ENCODE assay signal across 8 cellular contexts in the genomic region with DNA sequence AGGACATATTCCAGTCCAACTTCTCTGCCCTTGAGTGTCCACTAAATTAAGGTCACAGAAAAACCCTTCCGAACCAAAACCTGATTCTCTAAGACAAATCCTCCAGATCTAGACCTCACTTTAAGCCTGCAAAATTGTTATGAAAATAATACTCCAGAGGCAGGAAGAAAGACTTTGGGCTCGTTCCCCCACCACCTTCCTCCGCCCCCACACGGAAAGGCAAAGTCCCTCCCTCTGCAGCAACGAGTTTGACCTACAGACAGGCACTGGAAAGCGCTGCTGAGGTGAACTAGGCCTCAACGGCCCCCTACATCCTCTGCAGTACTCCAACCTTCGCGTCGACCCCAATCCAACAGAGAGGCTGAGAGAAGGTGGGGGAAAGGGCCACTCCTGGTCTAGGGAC. TPM values are rescaled to one million over a fixed set of nuclear protein-coding genes. Genes with fewer than 3 reads are reported as not detected.
DNase-seq lines count a peak whose midpoint lies in the region; ATAC-seq and TF ChIP-seq lines count a peak whose summit lies in the region.

No MANE protein-coding gene starts in this region.

- H3K27me3 Mint-ChIP-seq in neural crest cell (ENCODE audit: low read depth), result no peaks in the 10 kb centered on the region

- H3K4me3 Mint-ChIP-seq in neural crest cell, result peak overlapping the region; percentile 93

- 3 to 4% methylated on average over 10 of the region's 10 CpGs for WGBS in testis, 2 donors

- peaks cover 4% of the 10 kb centered on the region for H3K36me3 Mint-ChIP-seq in neural crest cell (ENCODE audit: low read depth)

- TF ChIP-seq POLR2A in testis (IDR thresholded peaks at IDR 0.05), result no peak

- no peaks in the 10 kb centered on the region for H3K27me3 ChIP-seq in testis

- no peaks in the 10 kb centered on the region for H3K9me3 ChIP-seq in testis

- H3K4me3 ChIP-seq in testis, result peak overlapping the region; percentile 90 to 94

- H3K36me3 ChIP-seq in testis (ENCODE audit: low read depth, missing control alignments), result no peaks in the 10 kb centered on the region

- DNase-seq in SIG-M5 treated with dmso at 0.1 percent for 504 hours (lab: John Stamatoyannopoulos, UW; ENCODE audit: unreplicated experiment) (peak; percentile 64), SIG-M5 (lab: John Stamatoyannopoulos, UW) (no peak), NCI-H774 (lab: John Stamatoyannopoulos, UW) (peak; percentile 4), activated T-cell treated with anti-CD3 and anti-CD28 coated beads for 48 hours (ENCODE audit: low read depth) (peak; percentile 47), fibroblast of peridontal ligament (ENCODE audit: extremely low read depth) (peak; percentile 53), neural crest cell (ENCODE audit: low read depth, low spot score) (peak; percentile 14), testis (peak; percentile 53)

- peak; percentile 38 for ATAC-seq in HG02943 (IDR thresholded peaks at IDR 0.05; ENCODE audit: low read depth, unreplicated experiment)

- intact Hi-C loops in testis (cut with DNase I; ENCODE audit: low total_unique reads), result no loop called here

- H3K27ac Mint-ChIP-seq in neural crest cell (ENCODE audit: unreplicated experiment), result peak overlapping the region; percentile 88

- peaks cover 16% of the 10 kb centered on the region for H3K4me1 Mint-ChIP-seq in neural crest cell

- TF ChIP-seq CTCF in neural crest cell (conservative IDR thresholded peaks at IDR 0.05), result no peak
- TF ChIP-seq CTCF in testis (IDR thresholded peaks at IDR 0.05), result no peak

- peaks cover 6% of the 10 kb centered on the region for H3K9me3 Mint-ChIP-seq in neural crest cell

- peaks cover 12% of the 10 kb centered on the region for H3K4me1 ChIP-seq in testis

- peak overlapping the region; percentile 86 to 90 for H3K27ac ChIP-seq in testis

RNA-seq across cellular contexts. Expression of a gene that starts 0.8 kb away (rescaled TPM):
- total RNA-seq in neural crest cell, result 268 and 281 TPM in 2 replicates
- 10 to 100 TPM; 68.4 to 82.9 TPM for total RNA-seq in testis
- 136 TPM for polyA plus RNA-seq in testis (ENCODE audit: insufficient read depth, low read depth, low replicate concordance)

RNA-seq across cellular contexts. Expression of a gene that starts 12.7 kb away (rescaled TPM):
- total RNA-seq in neural crest cell (77.8 and 78.8 TPM in 2 replicates), testis (10 to 100 TPM; 83.0 to 92.2 TPM)
- 59.9 TPM for polyA plus RNA-seq in testis (ENCODE audit: insufficient read depth, low read depth, low replicate concordance)
